ENCODE assay signal across 19 cellular contexts in the genomic region with DNA sequence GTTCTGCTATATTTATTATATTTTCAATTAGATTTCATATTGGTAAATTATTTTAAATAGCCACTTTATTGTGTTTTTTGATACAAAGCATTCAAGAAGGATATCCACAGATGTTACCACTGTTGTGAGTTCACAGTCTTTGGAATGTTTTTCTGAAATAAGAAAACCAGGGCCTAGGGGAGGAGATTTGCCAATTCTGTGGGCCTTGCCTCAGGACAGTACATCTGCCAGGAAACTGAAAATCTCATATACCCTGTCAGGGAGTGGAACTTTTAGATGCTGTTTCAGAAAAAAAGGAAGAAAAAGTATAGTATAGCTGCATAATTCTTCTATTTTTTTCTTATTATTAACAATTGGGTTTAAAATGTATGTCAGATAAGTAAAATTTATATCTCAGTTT.
DNase-seq lines count a peak whose midpoint lies in the region; ATAC-seq, FAIRE-seq and TF ChIP-seq lines count a peak whose summit lies in the region.
"Had no signal": no experiment of that assay in that cellular context is flagged by ENCODE, and none has a peak within 500 bp of the region (broad histone marks: within the 10 kb centered on the region; RNA-seq: fewer than 3 reads in every experiment).

No MANE protein-coding gene starts in this region.

- intact Hi-C loops in A673 (cut with micrococcal nuclease; ENCODE audit: unreplicated experiment): no loop called here

- DNase-seq in HCEC 1CT (peak; percentile 5), amniotic epithelial cell (ENCODE audit: low read depth) (peak; percentile 9), fibroblast of gingiva (ENCODE audit: low read depth) (peak; percentile 65), myocyte (ENCODE audit: low read depth) (peak; percentile 59), A673 (ENCODE audit: low spot score) (no peak), GDM1 (lab: John Stamatoyannopoulos, UW) (no peak), urothelium cell line (ENCODE audit: low spot score) (no peak)
- DNase-seq: BE2C; CD8-positive, alpha-beta T cell; HFFc6; NCI-H1417; NCI-H1930; NCI-H2171 treated with DMSO at 0.1 percent for 48 hours; NCI-H510A; RPMI8226 had no signal

- no TSS peak for BruUV-seq in A673 (replicated peaks; lab: Mats Ljungman, UMichigan)

- no peaks in the 10 kb centered on the region for H3K27me3 ChIP-seq in A673 (replicated peaks; ENCODE audit: insufficient read depth, low read depth, low read length, poor library complexity)
- H3K27me3 ChIP-seq: BE2C, SJSA1 had no signal

- TF ChIP-seq CTCF in A673 (conservative IDR thresholded peaks at IDR 0.05; ENCODE audit: low read depth, low read length): no peak

- POLR2A ChIA-PET in A673 (lab: Charles Lee; ENCODE audit: low non-redundant PET): no interaction called here

- H3K27ac ChIP-seq in A673 (ENCODE audit: low read depth, low read length, poor library complexity, severe bottlenecking): no peak overlapping the region
- H3K27ac ChIP-seq: KMS-11, SJSA1 had no signal

- no peaks in the 10 kb centered on the region for H3K36me3 ChIP-seq in A673 (ENCODE audit: insufficient read depth, low read length, poor library complexity, severe bottlenecking)
- H3K36me3 ChIP-seq: BE2C, SJSA1 had no signal

- H3K4me3 ChIP-seq in A673 (ENCODE audit: low read depth, low read length, poor library complexity, severe bottlenecking): no peak overlapping the region
- H3K4me3 ChIP-seq: SJSA1 had no signal

- no peaks in the 10 kb centered on the region for H3K9me3 ChIP-seq in A673 (ENCODE audit: low read depth, low read length, poor library complexity, severe bottlenecking)
- H3K9me3 ChIP-seq: SJSA1 had no signal

- FAIRE-seq in urothelium cell line (lab: Jason Lieb, UNC): no peak
- FAIRE-seq: H1 had no signal

- no peaks in the 10 kb centered on the region for H3K4me1 ChIP-seq in A673 (ENCODE audit: insufficient read depth, low read length, poor library complexity, severe bottlenecking)
- H3K4me1 ChIP-seq: BE2C, SJSA1 had no signal

- CTCF ChIA-PET in A673 (lab: Charles Lee): no interaction called here

- no peak for ATAC-seq in HG02610 (IDR thresholded peaks at IDR 0.05; ENCODE audit: unreplicated experiment)
- ATAC-seq: CD8-positive, alpha-beta T cell had no signal

Comparison
In these comparisons a context has a peak if more than half of its experiments do, and no peak if none do; other contexts are left out.
1. DNase-seq: peak in HCEC 1CT (single experiment), amniotic epithelial cell (single experiment), fibroblast of gingiva (single experiment) and myocyte (single experiment); none in A673 (single experiment), GDM1 (single experiment) and urothelium cell line (single experiment).